10 cellular contexts compared by ENCODE assay signal in the genomic region with DNA sequence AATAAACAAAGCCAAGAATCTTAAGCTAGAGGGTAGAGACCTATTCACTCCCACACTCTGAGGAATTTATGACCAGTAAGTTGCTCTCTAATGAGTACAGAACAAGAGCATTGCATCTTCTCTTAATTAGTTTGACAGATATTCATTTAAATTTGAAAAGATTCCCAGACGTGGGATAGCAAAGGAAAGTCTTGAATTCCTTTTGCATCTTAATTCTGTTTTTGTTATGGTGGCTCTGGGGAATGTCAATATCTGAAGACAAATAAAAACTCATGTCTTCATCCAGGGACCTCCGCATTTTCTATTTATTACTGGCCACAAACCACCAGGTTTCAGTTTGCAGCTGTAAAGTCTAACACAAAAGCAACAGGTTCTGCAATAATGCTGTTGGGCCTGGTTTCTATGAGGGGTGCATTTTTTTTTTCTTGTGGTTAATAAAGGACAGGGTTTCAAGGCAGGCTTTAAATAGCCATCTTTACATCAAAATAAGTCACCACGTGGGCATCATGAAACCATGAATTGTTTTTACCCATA.
DNase-seq lines count a peak whose midpoint lies in the region; ATAC-seq, FAIRE-seq and TF ChIP-seq lines count a peak whose summit lies in the region.
"Had no signal": no experiment of that assay in that cellular context is flagged by ENCODE, and none has a peak within 500 bp of the region (broad histone marks: within the 10 kb centered on the region; RNA-seq: fewer than 3 reads in every experiment).

No MANE protein-coding gene starts in this region.

- H3K9me3 Mint-ChIP-seq in activated T-helper 1 cell treated with anti-CD3 and anti-CD28 coated beads, Interleukin-12 subunit alpha, Interleukin-12 subunit beta, Interleukin-2, Interleukin-4 antibody, amounts not matched to agents 30 ng/mL and 10 ng/mL and 1 ng/mL, durations not matched to agents 14 hours and 24 hours and 36 hours = no peaks in the 10 kb centered on the region
- H3K9me3 Mint-ChIP-seq: activated naive CD8-positive, alpha-beta T cell treated with anti-CD3 and anti-CD28 coated beads, Interleukin-2, amount 10 ng/mL, durations not matched to agents 7 days and 5 days had no signal

- no peak overlapping the region for H3K4me3 Mint-ChIP-seq in activated T-helper 1 cell treated with anti-CD3 and anti-CD28 coated beads, Interleukin-12 subunit alpha, Interleukin-12 subunit beta, Interleukin-2, Interleukin-4 antibody, amounts not matched to agents 30 ng/mL and 10 ng/mL and 1 ng/mL, durations not matched to agents 14 hours and 24 hours and 36 hours
- H3K4me3 Mint-ChIP-seq: activated naive CD8-positive, alpha-beta T cell treated with anti-CD3 and anti-CD28 coated beads, Interleukin-2, amount 10 ng/mL, durations not matched to agents 7 days and 5 days had no signal

- H3K9me3 ChIP-seq in small intestine (ENCODE audit: control insufficient read depth, low read depth) (no peaks in the 10 kb centered on the region), HepG2 (ENCODE audit: low read length) (no peaks in the 10 kb centered on the region)
- H3K9me3 ChIP-seq: Peyer's patch had no signal

- POLR2A ChIA-PET in HepG2 (lab: Yijun Ruan, JAX) = no interaction called here

- FAIRE-seq in small intestine (lab: Jason Lieb, UNC) = no peak
- no peak for FAIRE-seq in HepG2 (lab: Jason Lieb, UNC)

- TF ChIP-seq EP300 in HepG2 (IDR thresholded peaks at IDR 0.05; ENCODE audit: low read depth in 2 of 2, low read length in 2 of 2) (no peak), HepG2 (CRISPR knock-in tag; IDR thresholded peaks at IDR 0.05; ENCODE audit: borderline replicate concordance) (no peak)

- BruUV-seq in HepG2 (replicated peaks; lab: Mats Ljungman, UMichigan) = no TSS peak

- in situ Hi-C loops in GM13977 (cut with MboI; ENCODE audit: low pct_unique_long_range_greater_than_20kb, low sequenced_read_pairs, unreplicated experiment) (no loop called here), HepG2 (cut with HindIII; ENCODE audit: extremely low pct_ligation_motif_present, low pct_unique_long_range_greater_than_20kb) (no loop called here)

- H3K36me3 ChIP-seq in small intestine (ENCODE audit: control insufficient read depth in 2 of 2, insufficient read depth in 2 of 2, low read length in 2 of 2) = peaks cover 0 to 1% of the 10 kb centered on the region in 2 donors
- no peaks in the 10 kb centered on the region for H3K36me3 ChIP-seq in HepG2 (replicated peaks in 1 of 2; ENCODE audit: control insufficient read depth in 1 of 2, insufficient read depth in 2 of 2, low read length in 2 of 2)
- H3K36me3 ChIP-seq: Peyer's patch had no signal

- CTCF ChIA-PET in HepG2 (lab: Yijun Ruan, JAX; ENCODE audit: low intra/inter-chr PET ratio, low total read pairs) = no interaction called here

- no peak overlapping the region for H3K27ac Mint-ChIP-seq in activated T-helper 1 cell treated with anti-CD3 and anti-CD28 coated beads, Interleukin-12 subunit alpha, Interleukin-12 subunit beta, Interleukin-2, Interleukin-4 antibody, amounts not matched to agents 30 ng/mL and 10 ng/mL and 1 ng/mL, durations not matched to agents 14 hours and 24 hours and 36 hours
- H3K27ac Mint-ChIP-seq: activated naive CD8-positive, alpha-beta T cell treated with anti-CD3 and anti-CD28 coated beads, Interleukin-2, amount 10 ng/mL, durations not matched to agents 7 days and 5 days had no signal

- H3K36me3 Mint-ChIP-seq in activated T-helper 1 cell treated with anti-CD3 and anti-CD28 coated beads, Interleukin-12 subunit alpha, Interleukin-12 subunit beta, Interleukin-2, Interleukin-4 antibody, amounts not matched to agents 30 ng/mL and 10 ng/mL and 1 ng/mL, durations not matched to agents 14 hours and 24 hours and 36 hours (ENCODE audit: low read depth) = no peaks in the 10 kb centered on the region
- H3K36me3 Mint-ChIP-seq: activated naive CD8-positive, alpha-beta T cell treated with anti-CD3 and anti-CD28 coated beads, Interleukin-2, amount 10 ng/mL, durations not matched to agents 7 days and 5 days had no signal

- H3K4me3 ChIP-seq in small intestine (ENCODE audit: low read depth in 1 of 2, low read length in 2 of 2) = no peak overlapping the region
- no peak overlapping the region for H3K4me3 ChIP-seq in HepG2 (replicated peaks in 1 of 3; ENCODE audit: insufficient read depth in 1 of 3, low read depth in 2 of 3, low read length in 3 of 3)
- H3K4me3 ChIP-seq: Peyer's patch had no signal

- H3K4me2 ChIP-seq in HepG2 (ENCODE audit: low read depth, low read length) = no peak overlapping the region

- H4K20me1 ChIP-seq in HepG2 (ENCODE audit: insufficient read depth, low read length) = no peaks in the 10 kb centered on the region

- peaks cover 15% of the 10 kb centered on the region for H3K27me3 Mint-ChIP-seq in activated T-helper 1 cell treated with anti-CD3 and anti-CD28 coated beads, Interleukin-12 subunit alpha, Interleukin-12 subunit beta, Interleukin-2, Interleukin-4 antibody, amounts not matched to agents 30 ng/mL and 10 ng/mL and 1 ng/mL, durations not matched to agents 14 hours and 24 hours and 36 hours (ENCODE audit: insufficient read depth)

- TF ChIP-seq CTCF in GM13977 (IDR thresholded peaks at IDR 0.05; ENCODE audit: extremely low read depth, insufficient read depth, missing control alignments) (no peak), HepG2 (CRISPR knock-in tag; IDR thresholded peaks at IDR 0.05) (no peak)

- DNase-seq in GM13977 (ENCODE audit: low spot score) (peak; percentile 56), left kidney (ENCODE audit: low read depth, low spot score) (peak; percentile 89), small intestine (no peak), HepG2 (ENCODE audit: low spot score) (no peak)
- DNase-seq in activated T-helper 1 cell treated with anti-CD3 and anti-CD28 coated beads, Interleukin-12 subunit alpha, Interleukin-12 subunit beta, Interleukin-2, Interleukin-4 antibody, amounts not matched to agents 30 ng/mL and 10 ng/mL and 1 ng/mL, durations not matched to agents 14 hours and 24 hours and 36 hours (ENCODE audit: low spot score) = no peak
- DNase-seq in activated T-cell treated with anti-CD3 and anti-CD28 coated beads, Interleukin-2, amount 50 U/mL, for 48 hours = no peak
- DNase-seq: activated naive CD8-positive, alpha-beta T cell treated with anti-CD3 and anti-CD28 coated beads, Interleukin-2, amount 10 ng/mL, durations not matched to agents 7 days and 5 days; Peyer's patch had no signal

- peak; percentile 97 for ATAC-seq in GM21723 (IDR thresholded peaks at IDR 0.05; ENCODE audit: unreplicated experiment)
- ATAC-seq in HG03558 (IDR thresholded peaks at IDR 0.05; ENCODE audit: extremely low read depth, unreplicated experiment) = peak; percentile 73
- no peak for ATAC-seq in HepG2

- TF ChIP-seq POLR2A in HepG2 (IDR thresholded peaks at IDR 0.05; ENCODE audit: insufficient read depth in 1 of 2, low read depth in 2 of 2, low read length in 2 of 2) = no peak

- H3K9ac ChIP-seq in HepG2 (ENCODE audit: insufficient read depth, low read depth, low read length) = no peak overlapping the region

- WGBS in small intestine, 3 donors = 44 to 72% (median 56%) methylated on average over 3 of the region's 3 CpGs
- 21% methylated on average over 3 of the region's 3 CpGs for WGBS in HepG2 (ENCODE audit: low lambda C conversion rate)

- intact Hi-C loops in activated T-helper 1 cell treated with anti-CD3 and anti-CD28 coated beads, Interleukin-12 subunit alpha, Interleukin-12 subunit beta, Interleukin-2, Interleukin-4 antibody, amounts not matched to agents 30 ng/mL and 10 ng/mL and 1 ng/mL, durations not matched to agents 14 hours and 24 hours and 36 hours (cut with micrococcal nuclease) = no loop called here
- intact Hi-C loops in HepG2 (cut with micrococcal nuclease; ENCODE audit: unreplicated experiment) = no loop called here

- H3K79me2 ChIP-seq in HepG2 (ENCODE audit: insufficient read depth, low read length) = no peaks in the 10 kb centered on the region

- H2AFZ ChIP-seq in HepG2 (ENCODE audit: low read length) = no peak overlapping the region

- H3K4me1 ChIP-seq in small intestine (ENCODE audit: control insufficient read depth in 2 of 2, insufficient read depth in 1 of 2, low read depth in 1 of 2, low read length in 1 of 2) = peaks cover 4% of the 10 kb centered on the region in 2 donors
- no peaks in the 10 kb centered on the region for H3K4me1 ChIP-seq in HepG2 (ENCODE audit: insufficient read depth, low read length)

- H3K4me1 Mint-ChIP-seq in activated T-helper 1 cell treated with anti-CD3 and anti-CD28 coated beads, Interleukin-12 subunit alpha, Interleukin-12 subunit beta, Interleukin-2, Interleukin-4 antibody, amounts not matched to agents 30 ng/mL and 10 ng/mL and 1 ng/mL, durations not matched to agents 14 hours and 24 hours and 36 hours (ENCODE audit: low read depth) = no peaks in the 10 kb centered on the region
- H3K4me1 Mint-ChIP-seq: activated naive CD8-positive, alpha-beta T cell treated with anti-CD3 and anti-CD28 coated beads, Interleukin-2, amount 10 ng/mL, durations not matched to agents 7 days and 5 days had no signal

- no peak for TF ChIP-seq RAD21 in HepG2 (CRISPR knock-in tag; IDR thresholded peaks at IDR 0.05)

- H3K27ac ChIP-seq in small intestine (ENCODE audit: low read depth in 1 of 2, low read length in 1 of 2) (no peak overlapping the region), HepG2 (ENCODE audit: extremely low read length, insufficient read depth, low read length) (no peak overlapping the region)

- H3K27me3 ChIP-seq in small intestine (ENCODE audit: control insufficient read depth in 2 of 2, insufficient read depth in 2 of 2, low read length in 2 of 2) (no peaks in the 10 kb centered on the region), HepG2 (ENCODE audit: control insufficient read depth in 1 of 2, insufficient read depth in 2 of 2, low read length in 2 of 2) (no peaks in the 10 kb centered on the region)
- H3K27me3 ChIP-seq: Peyer's patch had no signal

TF ChIP-seq in HepG2, 621 proteins besides CTCF, POLR2A, EP300 and RAD21:
- TF ChIP-seq SIX1 (CRISPR knock-in tag; IDR thresholded peaks at IDR 0.05; ENCODE audit: borderline replicate concordance) = no peak
- TF ChIP-seq, protein P1, sequence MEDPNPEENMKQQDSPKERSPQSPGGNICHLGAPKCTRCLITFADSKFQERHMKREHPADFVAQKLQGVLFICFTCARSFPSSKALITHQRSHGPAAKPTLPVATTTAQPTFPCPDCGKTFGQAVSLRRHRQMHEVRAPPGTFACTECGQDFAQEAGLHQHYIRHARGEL (CRISPR knock-in tag; IDR thresholded peaks at IDR 0.05) = no peak
- TF ChIP-seq, protein P2, sequence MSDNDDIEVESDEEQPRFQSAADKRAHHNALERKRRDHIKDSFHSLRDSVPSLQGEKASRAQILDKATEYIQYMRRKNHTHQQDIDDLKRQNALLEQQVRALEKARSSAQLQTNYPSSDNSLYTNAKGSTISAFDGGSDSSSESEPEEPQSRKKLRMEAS (IDR thresholded peaks at IDR 0.05) = no peak
- no peak for TF ChIP-seq HOXA9 (CRISPR knock-in tag; IDR thresholded peaks at IDR 0.05; ENCODE audit: borderline replicate concordance)
- TF ChIP-seq ZFP37 (CRISPR knock-in tag; IDR thresholded peaks at IDR 0.05; ENCODE audit: borderline replicate concordance) = no peak
- TF ChIP-seq, protein P3, sequence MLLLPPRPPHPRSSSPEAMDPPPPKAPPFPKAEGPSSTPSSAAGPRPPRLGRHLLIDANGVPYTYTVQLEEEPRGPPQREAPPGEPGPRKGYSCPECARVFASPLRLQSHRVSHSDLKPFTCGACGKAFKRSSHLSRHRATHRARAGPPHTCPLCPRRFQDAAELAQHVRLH (CRISPR knock-in tag; IDR thresholded peaks at IDR 0.05; ENCODE audit: borderline replicate concordance, low read depth) = no peak
TF ChIP-seq in HepG2: peak in this region for 0.

Comparison
In these comparisons a context has a peak if more than half of its experiments do, and no peak if none do; other contexts are left out.
1. DNase-seq: peak in GM13977 (single experiment) and left kidney (single experiment); none in activated T-helper 1 cell treated with anti-CD3 and anti-CD28 coated beads, Interleukin-12 subunit alpha, Interleukin-12 subunit beta, Interleukin-2, Interleukin-4 antibody, amounts not matched to agents 30 ng/mL and 10 ng/mL and 1 ng/mL, durations not matched to agents 14 hours and 24 hours and 36 hours (single experiment), small intestine (single experiment), activated T-cell treated with anti-CD3 and anti-CD28 coated beads, Interleukin-2, amount 50 U/mL, for 48 hours (0 of 2) and HepG2 (single experiment).